In genomic region chr19:18834644-18834984, GRCh38 we compare ENCODE assay signal across 10 cellular contexts. TPM values are rescaled to one million over a fixed set of nuclear protein-coding genes. Genes with fewer than 3 reads are reported as not detected.
DNase-seq lines count a peak whose midpoint lies in the region; ATAC-seq and TF ChIP-seq lines count a peak whose summit lies in the region.
"Had no signal": no experiment of that assay in that cellular context is flagged by ENCODE, and none has a peak within 500 bp of the region (broad histone marks: within the 10 kb centered on the region; RNA-seq: fewer than 3 reads in every experiment).

No MANE protein-coding gene starts in this region.

- in situ Hi-C loops in astrocyte of the cerebellum (cut with HindIII; ENCODE audit: low sequenced_read_pairs) = loop anchor here (25.0 kb wide), 1 partner anchor 247 kb away; the partner anchor contains the start of gene REX1BD

- no peaks in the 10 kb centered on the region for H3K9me3 Mint-ChIP-seq in activated naive CD4-positive, alpha-beta T cell treated with anti-CD3 and anti-CD28 coated beads, Interleukin-2, amount 50 U/mL, for 24 hours
- H3K9me3 Mint-ChIP-seq in memory B cell = no peaks in the 10 kb centered on the region

- peaks cover 60% of the 10 kb centered on the region for H3K4me1 ChIP-seq in upper lobe of right lung

- H3K27ac ChIP-seq in upper lobe of right lung = no peak overlapping the region
- H3K27ac ChIP-seq: adrenal gland had no signal

- TF ChIP-seq CTCF in astrocyte of the cerebellum (IDR thresholded peaks at IDR 0.05; ENCODE audit: low read depth, low read length, missing control alignments) = no peak
- TF ChIP-seq CTCF in upper lobe of right lung (IDR thresholded peaks at IDR 0.05) = no peak

- peak overlapping the region; percentile 88 for H3K4me3 Mint-ChIP-seq in activated naive CD4-positive, alpha-beta T cell treated with anti-CD3 and anti-CD28 coated beads, Interleukin-2, amount 50 U/mL, for 24 hours
- peak overlapping the region; percentile 95 for H3K4me3 Mint-ChIP-seq in memory B cell

- peaks cover 61% of the 10 kb centered on the region for H3K4me1 Mint-ChIP-seq in activated naive CD4-positive, alpha-beta T cell treated with anti-CD3 and anti-CD28 coated beads, Interleukin-2, amount 50 U/mL, for 24 hours
- H3K4me1 Mint-ChIP-seq in memory B cell = peaks cover 44% of the 10 kb centered on the region

- H3K27me3 Mint-ChIP-seq in activated naive CD4-positive, alpha-beta T cell treated with anti-CD3 and anti-CD28 coated beads, Interleukin-2, amount 50 U/mL, for 24 hours = no peaks in the 10 kb centered on the region
- H3K27me3 Mint-ChIP-seq in memory B cell = no peaks in the 10 kb centered on the region

- H3K4me3 ChIP-seq in astrocyte of the cerebellum (ENCODE audit: low read depth, low read length) (peak overlapping the region; percentile 78), upper lobe of right lung (peak overlapping the region; percentile 93)

- H3K9me3 ChIP-seq in upper lobe of right lung = no peaks in the 10 kb centered on the region
- H3K9me3 ChIP-seq: adrenal gland had no signal

- H3K27me3 ChIP-seq in upper lobe of right lung = no peaks in the 10 kb centered on the region
- H3K27me3 ChIP-seq: adrenal gland had no signal

- intact Hi-C loops in upper lobe of right lung (cut with DNase I) = no loop called here

- peaks cover 6% of the 10 kb centered on the region for H3K36me3 ChIP-seq in upper lobe of right lung
- H3K36me3 ChIP-seq: adrenal gland had no signal

- no peak overlapping the region for H3K27ac Mint-ChIP-seq in activated naive CD4-positive, alpha-beta T cell treated with anti-CD3 and anti-CD28 coated beads, Interleukin-2, amount 50 U/mL, for 24 hours
- peak overlapping the region; percentile 46 for H3K27ac Mint-ChIP-seq in memory B cell

- ATAC-seq in memory B cell (ENCODE audit: low read depth) = no peak
- no peak for ATAC-seq in upper lobe of right lung

- no peak for DNase-seq in activated naive CD4-positive, alpha-beta T cell (lab: John Stamatoyannopoulos, UW)
- DNase-seq in astrocyte of the cerebellum (ENCODE audit: low read depth) (no peak), memory B cell (ENCODE audit: low spot score in 2 of 2) (no peak), upper lobe of right lung (no peak), cerebellar nuclear complex (lab: John Stamatoyannopoulos, UW) (no peak), NCI-H2196 (lab: John Stamatoyannopoulos, UW; ENCODE audit: unreplicated experiment) (no peak)
- DNase-seq in activated CD8-positive, alpha-beta memory T cell treated with anti-CD3 and anti-CD28 coated beads, Interleukin-2, amount 50 U/mL, for 48 hours = no peak
- DNase-seq: adrenal gland had no signal

- peaks cover 17% of the 10 kb centered on the region for H3K36me3 Mint-ChIP-seq in activated naive CD4-positive, alpha-beta T cell treated with anti-CD3 and anti-CD28 coated beads, Interleukin-2, amount 50 U/mL, for 24 hours
- peaks cover 14% of the 10 kb centered on the region for H3K36me3 Mint-ChIP-seq in memory B cell

RNA-seq across cellular contexts. Expression of gene UPF1, which starts 2.9 kb away (rescaled TPM):
- total RNA-seq in upper lobe of right lung = 80.8 TPM

RNA-seq across cellular contexts. Expression of gene COMP, which starts 43.5 kb away (rescaled TPM):
- 9.7 TPM for total RNA-seq in upper lobe of right lung
- total RNA-seq: SK-MEL-5 had no signal
